In the genomic region with DNA sequence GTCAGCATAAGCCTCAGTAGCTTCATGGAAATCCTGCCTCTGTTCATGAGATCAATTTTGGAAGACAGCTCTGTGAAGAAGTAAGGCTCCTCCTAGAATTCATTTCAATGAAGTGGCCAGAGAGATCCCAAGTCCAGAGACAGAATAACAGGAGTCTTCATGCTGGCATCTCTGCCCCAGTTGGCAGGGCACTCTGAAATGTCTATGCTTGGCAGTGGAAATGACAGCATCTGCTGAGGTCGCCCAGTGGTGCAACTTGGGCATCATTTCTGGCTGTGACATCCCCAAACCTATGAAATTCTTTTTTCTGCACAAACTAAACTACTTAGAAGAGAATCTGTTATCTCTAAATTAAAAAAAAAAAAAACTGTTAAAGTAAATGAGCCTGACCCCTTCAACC, we compare ENCODE assay signal across 21 cellular contexts.
A peak's percentile ranks its signal among the peaks of the same experiment; 100 is the strongest.
DNase-seq lines count a peak whose midpoint lies in the region; ATAC-seq and TF ChIP-seq lines count a peak whose summit lies in the region.
"Had no signal": no experiment of that assay in that cellular context is flagged by ENCODE, and none has a peak within 500 bp of the region (broad histone marks: within the 10 kb centered on the region; RNA-seq: fewer than 3 reads in every experiment).

No MANE protein-coding gene starts in this region.

- peaks cover 7% of the 10 kb centered on the region for H3K9me3 ChIP-seq in left ventricle myocardium inferior (replicated peaks)
- H3K9me3 ChIP-seq: A549; BLaER1 treated with 17β-estradiol and CSF1 and Interleukin-3, amounts not matched to agents 10 nM and 100 nM; Caco-2 had no signal

- H3K27me3 ChIP-seq in left ventricle myocardium inferior (ENCODE audit: low read depth): no peaks in the 10 kb centered on the region
- H3K27me3 ChIP-seq: BLaER1 treated with 17β-estradiol and CSF1 and Interleukin-3, amounts not matched to agents 10 nM and 100 nM had no signal

- TF ChIP-seq CTCF in left ventricle myocardium inferior (IDR thresholded peaks at IDR 0.05; ENCODE audit: borderline replicate concordance): no peak

- peaks cover 6 to 10% of the 10 kb centered on the region in 2 donors for H3K9me3 Mint-ChIP-seq in stimulated activated naive CD8-positive, alpha-beta T cell treated with anti-CD3 and anti-CD28 coated beads, Interleukin-15, amount 100 ng/mL, for 72 hours
- H3K9me3 Mint-ChIP-seq: CD8-positive, alpha-beta T cell had no signal

- in situ Hi-C loops in G401 (cut with HindIII; ENCODE audit: low sequenced_read_pairs): no loop called here

- no peak overlapping the region for H3K27ac ChIP-seq in left ventricle myocardium inferior (replicated peaks)
- H3K27ac ChIP-seq: 22Rv1; A549; BLaER1 treated with 17β-estradiol and CSF1 and Interleukin-3, amounts not matched to agents 10 nM and 100 nM; C4-2B had no signal

- no peaks in the 10 kb centered on the region for H3K4me1 Mint-ChIP-seq in stimulated activated naive CD8-positive, alpha-beta T cell treated with anti-CD3 and anti-CD28 coated beads, Interleukin-15, amount 100 ng/mL, for 72 hours
- H3K4me1 Mint-ChIP-seq: B cell had no signal

- no peak overlapping the region for H3K4me3 ChIP-seq in left ventricle myocardium inferior
- H3K4me3 ChIP-seq: A549; BLaER1 treated with 17β-estradiol and CSF1 and Interleukin-3, amounts not matched to agents 10 nM and 100 nM; GM12878 had no signal

- intact Hi-C loops in Right ventricle myocardium superior (cut with DNase I): no loop called here
- intact Hi-C loops in left ventricle myocardium inferior (cut with micrococcal nuclease): no loop called here

- no peaks in the 10 kb centered on the region for H3K36me3 ChIP-seq in left ventricle myocardium inferior
- H3K36me3 ChIP-seq: BLaER1 treated with 17β-estradiol and CSF1 and Interleukin-3, amounts not matched to agents 10 nM and 100 nM had no signal

- peaks cover 8% of the 10 kb centered on the region for H3K27me3 Mint-ChIP-seq in stimulated activated naive CD8-positive, alpha-beta T cell treated with anti-CD3 and anti-CD28 coated beads, Interleukin-15, amount 100 ng/mL, for 72 hours
- H3K27me3 Mint-ChIP-seq: B cell had no signal

- no peak overlapping the region for H3K4me3 Mint-ChIP-seq in stimulated activated naive CD8-positive, alpha-beta T cell treated with anti-CD3 and anti-CD28 coated beads, Interleukin-15, amount 100 ng/mL, for 72 hours
- H3K4me3 Mint-ChIP-seq: B cell; CD4-positive, alpha-beta T cell; CD8-positive, alpha-beta T cell had no signal

- ATAC-seq in Right ventricle myocardium superior (ENCODE audit: poor library complexity): no peak
- no peak for ATAC-seq in stimulated activated naive CD8-positive, alpha-beta T cell treated with anti-CD3 and anti-CD28 coated beads, Interleukin-15, amount 100 ng/mL, for 72 hours
- ATAC-seq: A549; CD8-positive, alpha-beta T cell; GM12878 had no signal

- peak; percentile 10 for DNase-seq in NCI-H2227 (lab: John Stamatoyannopoulos, UW; ENCODE audit: unreplicated experiment)
- no peak for DNase-seq in NCI-H2227 treated with DMSO at 0.1 percent for 48 hours (lab: John Stamatoyannopoulos, UW)
- DNase-seq in Right ventricle myocardium superior: peak; percentile 31
- no peak for DNase-seq in left ventricle myocardium inferior
- peak; percentile 3 for DNase-seq in G401 (ENCODE audit: low spot score)
- peak; percentile 2 for DNase-seq in cerebellar cortex (ENCODE audit: low spot score)
- DNase-seq in retina: no peak
- no peak for DNase-seq in stimulated activated naive CD8-positive, alpha-beta T cell treated with anti-CD3 and anti-CD28 coated beads, Interleukin-15, amount 100 ng/mL, for 72 hours
- DNase-seq: AML-193; Caco-2; Calu3; CD4-positive, alpha-beta T cell; CD8-positive, alpha-beta T cell; DMS79 treated with DMSO at 0.1 percent for 48 hours; GDM1 had no signal

- H3K27ac Mint-ChIP-seq in stimulated activated naive CD8-positive, alpha-beta T cell treated with anti-CD3 and anti-CD28 coated beads, Interleukin-15, amount 100 ng/mL, for 72 hours: no peak overlapping the region
- H3K27ac Mint-ChIP-seq: B cell; CD4-positive, alpha-beta T cell; CD8-positive, alpha-beta T cell had no signal

- no peaks in the 10 kb centered on the region for H3K4me1 ChIP-seq in left ventricle myocardium inferior
- H3K4me1 ChIP-seq: A549; BLaER1 treated with 17β-estradiol and CSF1 and Interleukin-3, amounts not matched to agents 10 nM and 100 nM; Caco-2 had no signal

Comparison
In these comparisons a context has a peak if more than half of its experiments do, and no peak if none do; other contexts are left out.
1. DNase-seq: peak in NCI-H2227 (single experiment), Right ventricle myocardium superior (single experiment), G401 (single experiment) and cerebellar cortex (single experiment); none in NCI-H2227 treated with DMSO at 0.1 percent for 48 hours (single experiment), left ventricle myocardium inferior (single experiment), retina (single experiment) and stimulated activated naive CD8-positive, alpha-beta T cell treated with anti-CD3 and anti-CD28 coated beads, Interleukin-15, amount 100 ng/mL, for 72 hours (0 of 2).